8 cellular contexts compared by ENCODE assay signal in genomic region chr14:52730708-52731111, GRCh38. TPM values are rescaled to one million over a fixed set of nuclear protein-coding genes. Genes with fewer than 3 reads are reported as not detected.
DNase-seq lines count a peak whose midpoint lies in the region; ATAC-seq, FAIRE-seq and TF ChIP-seq lines count a peak whose summit lies in the region.

No MANE protein-coding gene starts in this region.

- DNase-seq in EL: peak; percentile 44
- DNase-seq in NB4 (ENCODE audit: low read depth): no peak
- no peak for DNase-seq in retina
- no peak for DNase-seq in RCC 7860 (ENCODE audit: low spot score)
- DNase-seq in NCI-H774 (lab: John Stamatoyannopoulos, UW): no peak

- H3K27me3 ChIP-seq in muscle layer of duodenum (ENCODE audit: low read depth, low read length): no peaks in the 10 kb centered on the region

- H3K4me1 ChIP-seq in muscle layer of duodenum (ENCODE audit: control insufficient read depth in 1 of 2, insufficient read depth in 2 of 2, low read length in 2 of 2): peaks cover 0 to 8% of the 10 kb centered on the region in 2 donors

- no peak for TF ChIP-seq CTCF in NB4 (IDR thresholded peaks at IDR 0.05; ENCODE audit: low read depth, low read length)

- H3K27ac ChIP-seq in cingulate gyrus (ENCODE audit: low read depth, low read length): peak overlapping the region; percentile 75
- H3K27ac ChIP-seq in muscle layer of duodenum (ENCODE audit: low read length): peak overlapping the region; percentile 77

- peaks cover 8 to 25% of the 10 kb centered on the region in 2 donors for H3K36me3 ChIP-seq in muscle layer of duodenum (ENCODE audit: control insufficient read depth in 1 of 2, insufficient read depth in 2 of 2, low read length in 2 of 2)

- H3K4me3 ChIP-seq in NB4 (ENCODE audit: low read depth, low read length): peak overlapping the region; percentile 83
- peak overlapping the region; percentile 58 to 76 for H3K4me3 ChIP-seq in muscle layer of duodenum (ENCODE audit: low read depth in 1 of 2, low read length in 2 of 2)

- no peaks in the 10 kb centered on the region for H3K9me3 ChIP-seq in muscle layer of duodenum (ENCODE audit: control insufficient read depth in 1 of 2, low read length in 2 of 2)

- no peak for TF ChIP-seq POLR2A in NB4 (IDR thresholded peaks at IDR 0.05; ENCODE audit: extremely low read depth, insufficient read length)

- no peak for ATAC-seq in esophagus mucosa

- FAIRE-seq in RCC 7860 (lab: Jason Lieb, UNC): no peak

RNA-seq across cellular contexts. Expression of gene STYX, which starts 0.7 kb away (rescaled TPM):
- 13.7 TPM for total RNA-seq in esophagus mucosa

RNA-seq across cellular contexts. Expression of gene PSMC6, which starts 23.7 kb away (rescaled TPM):
- 66.8 TPM for total RNA-seq in esophagus mucosa

RNA-seq across cellular contexts. Expression of gene ERO1A, which starts 35.4 kb away (rescaled TPM):
- 271 TPM for total RNA-seq in esophagus mucosa
